Comparison of ENCODE assay signal across 24 cellular contexts in genomic region chr7:132469264-132469663, GRCh38.
A peak's percentile ranks its signal among the peaks of the same experiment; 100 is the strongest.
DNase-seq lines count a peak whose midpoint lies in the region; ATAC-seq, FAIRE-seq and TF ChIP-seq lines count a peak whose summit lies in the region.
"Had no signal": no experiment of that assay in that cellular context is flagged by ENCODE, and none has a peak within 500 bp of the region (broad histone marks: within the 10 kb centered on the region; RNA-seq: fewer than 3 reads in every experiment).

No MANE protein-coding gene starts in this region.

- H4K20me1 ChIP-seq in endothelial cell of umbilical vein (replicated peaks; ENCODE audit: control insufficient read depth, extremely low read depth, insufficient read depth, low read length) = no peaks in the 10 kb centered on the region
- H4K20me1 ChIP-seq in HepG2 (ENCODE audit: insufficient read depth, low read length) = no peaks in the 10 kb centered on the region

- no peak overlapping the region for H3K4me3 ChIP-seq in breast epithelium
- H3K4me3 ChIP-seq in astrocyte of the spinal cord (ENCODE audit: low read depth, low read length) = no peak overlapping the region
- H3K4me3 ChIP-seq in endothelial cell of umbilical vein (replicated peaks in 1 of 3; ENCODE audit: insufficient read depth in 1 of 3, low read depth in 1 of 3, low read length in 3 of 3) = no peak overlapping the region
- no peak overlapping the region for H3K4me3 ChIP-seq in HepG2 (replicated peaks in 1 of 3; ENCODE audit: insufficient read depth in 1 of 3, low read depth in 2 of 3, low read length in 3 of 3)
- H3K4me3 ChIP-seq: SK-N-MC had no signal

- H3K9ac ChIP-seq in endothelial cell of umbilical vein (replicated peaks; ENCODE audit: extremely low read depth, insufficient read depth, low read length) = no peak overlapping the region
- H3K9ac ChIP-seq in HepG2 (ENCODE audit: insufficient read depth, low read depth, low read length) = no peak overlapping the region

- BruUV-seq in MCF 10A (replicated peaks; lab: Mats Ljungman, UMichigan) (no TSS peak), endothelial cell of umbilical vein (replicated peaks; lab: Mats Ljungman, UMichigan) (no TSS peak), HepG2 (replicated peaks; lab: Mats Ljungman, UMichigan) (no TSS peak)

- H3K4me1 ChIP-seq in breast epithelium (no peaks in the 10 kb centered on the region), endothelial cell of umbilical vein (ENCODE audit: control insufficient read depth, extremely low read depth, insufficient read depth, low read length) (peaks cover 39% of the 10 kb centered on the region), HepG2 (ENCODE audit: insufficient read depth, low read length) (no peaks in the 10 kb centered on the region)

- in situ Hi-C loops in astrocyte of the spinal cord (cut with HindIII; ENCODE audit: low sequenced_read_pairs) = no loop called here
- in situ Hi-C loops in HepG2 (cut with HindIII; ENCODE audit: extremely low pct_ligation_motif_present, low pct_unique_long_range_greater_than_20kb) = no loop called here

- H3K9me1 ChIP-seq in endothelial cell of umbilical vein (replicated peaks; ENCODE audit: control insufficient read depth, extremely low read depth, insufficient read depth, low read length) = no peaks in the 10 kb centered on the region

- TF ChIP-seq EP300 in HepG2 (IDR thresholded peaks at IDR 0.05; ENCODE audit: low read depth in 2 of 2, low read length in 2 of 2) = no peak
- no peak for TF ChIP-seq EP300 in HepG2 (CRISPR knock-in tag; IDR thresholded peaks at IDR 0.05; ENCODE audit: borderline replicate concordance)

- FAIRE-seq in endothelial cell of umbilical vein (lab: Jason Lieb, UNC) (no peak), HepG2 (lab: Jason Lieb, UNC) (no peak)
- FAIRE-seq: G401.6, GM19239 had no signal

- H3K9me3 Mint-ChIP-seq in MCF 10A (ENCODE audit: unreplicated experiment) = no peaks in the 10 kb centered on the region
- no peaks in the 10 kb centered on the region for H3K9me3 Mint-ChIP-seq in activated T-cell treated with anti-CD3 and anti-CD28 coated beads, Interleukin-2, amount 50 U/mL, for 24 hours
- H3K9me3 Mint-ChIP-seq: CD8-positive, alpha-beta T cell had no signal

- H3K9me3 ChIP-seq in breast epithelium = no peaks in the 10 kb centered on the region
- H3K9me3 ChIP-seq in endothelial cell of umbilical vein (replicated peaks; ENCODE audit: control insufficient read depth, insufficient read depth, low read length) = no peaks in the 10 kb centered on the region
- no peaks in the 10 kb centered on the region for H3K9me3 ChIP-seq in HepG2 (ENCODE audit: low read length)

- CTCF ChIA-PET in MCF 10A (lab: Yijun Ruan, JAX) (interaction anchor here (0.6 kb wide), 1 partner anchor 103 kb away, joined by 3 read pairs; no protein-coding TSS in a partner anchor), endothelial cell of umbilical vein (lab: Charles Lee) (interaction anchor here (1.0 to 1.2 kb wide), 3 partner anchors 17 to 112 kb away, joined by 3 to 4 read pairs (median 3); no protein-coding TSS in a partner anchor), HepG2 (lab: Yijun Ruan, JAX; ENCODE audit: low intra/inter-chr PET ratio, low total read pairs) (no interaction called here), GM10248 (lab: Yijun Ruan, JAX) (no interaction called here)

- H3K36me3 Mint-ChIP-seq in MCF 10A (ENCODE audit: insufficient read depth, unreplicated experiment) = no peaks in the 10 kb centered on the region
- H3K36me3 Mint-ChIP-seq in activated T-cell treated with anti-CD3 and anti-CD28 coated beads, Interleukin-2, amount 50 U/mL, for 24 hours (ENCODE audit: low read depth) = no peaks in the 10 kb centered on the region
- H3K36me3 Mint-ChIP-seq: CD8-positive, alpha-beta T cell had no signal

- no peaks in the 10 kb centered on the region for H3K36me3 ChIP-seq in breast epithelium
- no peaks in the 10 kb centered on the region for H3K36me3 ChIP-seq in endothelial cell of umbilical vein (ENCODE audit: control insufficient read depth in 2 of 2, extremely low read depth in 1 of 2, insufficient read depth in 2 of 2, low read length in 2 of 2)
- H3K36me3 ChIP-seq in HepG2 (replicated peaks in 1 of 2; ENCODE audit: control insufficient read depth in 1 of 2, insufficient read depth in 2 of 2, low read length in 2 of 2) = no peaks in the 10 kb centered on the region

- TF ChIP-seq RAD21 in HepG2 (CRISPR knock-in tag; IDR thresholded peaks at IDR 0.05) = no peak

- no peak overlapping the region for H3K4me3 Mint-ChIP-seq in MCF 10A (ENCODE audit: unreplicated experiment)
- no peak overlapping the region for H3K4me3 Mint-ChIP-seq in activated T-cell treated with anti-CD3 and anti-CD28 coated beads, Interleukin-2, amount 50 U/mL, for 24 hours
- H3K4me3 Mint-ChIP-seq: CD8-positive, alpha-beta T cell had no signal

- ATAC-seq in GM18517 (IDR thresholded peaks at IDR 0.05; ENCODE audit: unreplicated experiment) (no peak), HepG2 (no peak)
- ATAC-seq: CD8-positive, alpha-beta T cell had no signal

- H3K27ac ChIP-seq in breast epithelium = no peak overlapping the region
- H3K27ac ChIP-seq in endothelial cell of umbilical vein (ENCODE audit: insufficient read depth, low read depth, low read length) = peak overlapping the region; percentile 62
- H3K27ac ChIP-seq in HepG2 (ENCODE audit: extremely low read length, insufficient read depth, low read length) = no peak overlapping the region
- H3K27ac ChIP-seq: SK-N-MC had no signal

- intact Hi-C loops in MCF 10A (cut with micrococcal nuclease) (loop anchor here (5.0 kb wide), 1 partner anchor 563 kb away; no protein-coding TSS in a partner anchor), breast epithelium (cut with DNase I; ENCODE audit: low total_unique reads) (no loop called here), endothelial cell of umbilical vein (cut with micrococcal nuclease) (loop anchor here (1.0 kb wide), 1 partner anchor 33 kb away; no protein-coding TSS in a partner anchor), HepG2 (cut with micrococcal nuclease; ENCODE audit: unreplicated experiment) (no loop called here)

- no peak overlapping the region for H3K27ac Mint-ChIP-seq in MCF 10A (ENCODE audit: low read depth, unreplicated experiment)
- no peak overlapping the region for H3K27ac Mint-ChIP-seq in activated T-cell treated with anti-CD3 and anti-CD28 coated beads, Interleukin-2, amount 50 U/mL, for 24 hours
- H3K27ac Mint-ChIP-seq: CD8-positive, alpha-beta T cell had no signal

- no peak for TF ChIP-seq POLR2A in breast epithelium (IDR thresholded peaks at IDR 0.05)
- TF ChIP-seq POLR2A in endothelial cell of umbilical vein (IDR thresholded peaks at IDR 0.05; ENCODE audit: low read depth, low read length) = no peak
- no peak for TF ChIP-seq POLR2A in HepG2 (IDR thresholded peaks at IDR 0.05; ENCODE audit: insufficient read depth in 1 of 2, low read depth in 2 of 2, low read length in 2 of 2)

- DNase-seq in MCF 10A (ENCODE audit: unreplicated experiment) (peak; percentile 36), breast epithelium (ENCODE audit: low spot score in 2 of 2) (no peak), astrocyte of the spinal cord (ENCODE audit: low read depth, low spot score) (peak; percentile 14), endothelial cell of umbilical vein (ENCODE audit: low read depth, low spot score) (peak; percentile 89), HepG2 (ENCODE audit: low spot score) (no peak), GM10248 (ENCODE audit: extremely low spot score) (no peak)
- no peak for DNase-seq in activated T-cell treated with anti-CD3 and anti-CD28 coated beads, Interleukin-2, amount 50 U/mL, for 24 hours
- DNase-seq: 8988T; C1 segment of cervical spinal cord; CD8-positive, alpha-beta T cell; DND-41; H7; KG1; MV-4-11; NCI-H1694; NCI-H2081; NCI-H2171; NCI-H345; NCI-H524; SHP77 had no signal

- H3K79me2 ChIP-seq in endothelial cell of umbilical vein (ENCODE audit: control insufficient read depth, insufficient read depth, low read length) = no peaks in the 10 kb centered on the region
- H3K79me2 ChIP-seq in HepG2 (ENCODE audit: insufficient read depth, low read length) = no peaks in the 10 kb centered on the region

- H3K4me2 ChIP-seq in endothelial cell of umbilical vein (ENCODE audit: insufficient read depth, low read length) (peak overlapping the region; percentile 43), HepG2 (ENCODE audit: low read depth, low read length) (no peak overlapping the region)

- POLR2A ChIA-PET in MCF 10A (lab: Yijun Ruan, JAX) = no interaction called here
- POLR2A ChIA-PET in endothelial cell of umbilical vein (lab: Charles Lee) = no interaction called here
- POLR2A ChIA-PET in HepG2 (lab: Yijun Ruan, JAX) = no interaction called here
- POLR2A ChIA-PET in GM10248 (lab: Yijun Ruan, JAX) = no interaction called here

- H3K4me1 Mint-ChIP-seq in MCF 10A (ENCODE audit: insufficient read depth, unreplicated experiment) = no peaks in the 10 kb centered on the region
- peaks cover 11% of the 10 kb centered on the region for H3K4me1 Mint-ChIP-seq in activated T-cell treated with anti-CD3 and anti-CD28 coated beads, Interleukin-2, amount 50 U/mL, for 24 hours (ENCODE audit: low read depth)

- WGBS in HepG2 (ENCODE audit: low lambda C conversion rate) = 5% methylated on average over 1 of the region's 1 CpG

- peaks cover 12% of the 10 kb centered on the region for H3K27me3 Mint-ChIP-seq in MCF 10A (ENCODE audit: insufficient read depth, unreplicated experiment)
- H3K27me3 Mint-ChIP-seq in activated T-cell treated with anti-CD3 and anti-CD28 coated beads, Interleukin-2, amount 50 U/mL, for 24 hours = no peaks in the 10 kb centered on the region

- no peaks in the 10 kb centered on the region for H3K27me3 ChIP-seq in breast epithelium
- H3K27me3 ChIP-seq in endothelial cell of umbilical vein (ENCODE audit: control insufficient read depth in 2 of 2, insufficient read depth in 2 of 2, low read length in 2 of 2) = no peaks in the 10 kb centered on the region
- peaks cover 1 to 44% of the 10 kb centered on the region in 2 experiments; a peak in 2 of 5 replicates for H3K27me3 ChIP-seq in HepG2 (ENCODE audit: control insufficient read depth in 1 of 2, insufficient read depth in 2 of 2, low read length in 2 of 2)

- H2AFZ ChIP-seq in endothelial cell of umbilical vein (ENCODE audit: low read depth, low read length) (no peak overlapping the region), HepG2 (ENCODE audit: low read length) (no peak overlapping the region)

- TF ChIP-seq CTCF in MCF 10A (IDR thresholded peaks at IDR 0.05; ENCODE audit: unreplicated experiment) (no peak), breast epithelium (IDR thresholded peaks at IDR 0.05) (no peak), astrocyte of the spinal cord (IDR thresholded peaks at IDR 0.05; ENCODE audit: low read depth, low read length) (no peak), endothelial cell of umbilical vein (IDR thresholded peaks at IDR 0.05; ENCODE audit: extremely low read depth in 1 of 2, insufficient read depth in 1 of 2, low read depth in 1 of 2, low read length in 2 of 2) (no peak), HepG2 (CRISPR knock-in tag; IDR thresholded peaks at IDR 0.05) (no peak), GM10248 (IDR thresholded peaks at IDR 0.05; ENCODE audit: control extremely low read depth, extremely low read depth, low read depth, missing control alignments) (no peak)

- dilution Hi-C loops in endothelial cell of umbilical vein (cut with MboI; ENCODE audit: extremely low pct_ligation_motif_present, low sequenced_read_pairs) = no loop called here

TF ChIP-seq in HepG2, 621 proteins besides CTCF, POLR2A, EP300 and RAD21 (continues in another document):
- TF ChIP-seq ZNF598 (CRISPR knock-in tag; IDR thresholded peaks at IDR 0.05; ENCODE audit: borderline replicate concordance) = no peak
- TF ChIP-seq TAF15 (IDR thresholded peaks at IDR 0.05; ENCODE audit: low read depth, low read length, poor library complexity, severe bottlenecking) = no peak

Comparison
In these comparisons a context has a peak if more than half of its experiments do, and no peak if none do; other contexts are left out.
1. DNase-seq: peak in MCF 10A (single experiment), astrocyte of the spinal cord (single experiment) and endothelial cell of umbilical vein (single experiment); none in breast epithelium (0 of 2), HepG2 (single experiment), activated T-cell treated with anti-CD3 and anti-CD28 coated beads, Interleukin-2, amount 50 U/mL, for 24 hours (single experiment) and GM10248 (single experiment).
2. intact Hi-C loops: an anchor here in MCF 10A (5.0 kb wide) and endothelial cell of umbilical vein (1.0 kb wide); none called in breast epithelium and HepG2.
3. CTCF ChIA-PET loops: an anchor here in MCF 10A (0.6 kb wide) and endothelial cell of umbilical vein (1.0 to 1.2 kb wide); none called in HepG2 and GM10248.